Comparison of ENCODE assay signal across 9 cellular contexts in the genomic region with DNA sequence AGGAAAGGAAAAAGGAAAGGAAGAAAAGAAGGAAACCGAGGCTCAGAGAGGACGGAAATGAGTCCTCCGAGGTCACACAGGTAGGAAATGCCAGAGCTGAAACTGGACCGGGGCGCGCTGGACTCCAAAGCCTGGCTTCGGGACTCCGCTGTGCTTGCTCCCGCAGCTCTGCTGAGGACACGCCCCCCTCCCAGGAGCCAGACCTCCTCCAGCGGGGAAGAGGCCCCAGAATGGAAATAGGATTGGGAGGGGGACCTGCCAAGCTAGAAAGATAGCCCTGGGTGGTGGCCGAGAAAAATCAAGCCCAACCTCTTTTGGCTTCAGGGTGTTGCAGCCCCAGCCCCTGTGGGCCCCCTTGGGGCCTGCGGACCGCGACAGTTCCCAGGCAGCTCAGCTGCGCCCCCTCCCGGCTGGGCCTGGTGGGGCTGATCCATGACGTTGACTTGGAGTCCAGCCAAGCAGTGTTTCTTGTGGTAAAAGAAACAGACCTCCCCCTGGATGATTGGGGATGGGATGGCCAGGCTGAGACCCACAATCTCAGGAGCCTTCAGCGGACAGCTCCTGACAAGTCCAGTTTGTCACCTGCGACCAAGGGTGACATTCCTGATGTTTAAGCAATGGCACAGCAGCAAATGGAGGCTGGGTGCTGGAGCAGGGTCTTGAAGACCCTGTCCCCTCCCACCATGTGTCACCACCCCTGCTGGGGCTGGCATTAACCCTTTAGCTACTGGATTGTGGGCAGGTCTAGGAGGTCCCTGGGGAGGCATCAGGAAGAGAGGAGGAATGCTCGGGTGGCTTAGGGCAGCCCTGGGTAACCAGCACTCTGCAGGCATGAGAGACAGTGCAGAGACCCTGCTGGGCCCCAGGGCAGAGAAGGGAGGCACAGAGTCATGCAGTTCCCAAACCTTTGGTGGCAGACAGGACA. TPM values are rescaled to one million over a fixed set of nuclear protein-coding genes. Genes with fewer than 3 reads are reported as not detected.
DNase-seq lines count a peak whose midpoint lies in the region; ATAC-seq, FAIRE-seq and TF ChIP-seq lines count a peak whose summit lies in the region.
"Had no signal": no experiment of that assay in that cellular context is flagged by ENCODE, and none has a peak within 500 bp of the region (broad histone marks: within the 10 kb centered on the region; RNA-seq: fewer than 3 reads in every experiment).

No MANE protein-coding gene starts in this region.

- no peak for FAIRE-seq in GM19239 (lab: Jason Lieb, UNC)

- no peak for TF ChIP-seq POLR2A in stomach (IDR thresholded peaks at IDR 0.05)

- no peak overlapping the region for H3K27ac Mint-ChIP-seq in activated CD4-positive, alpha-beta T cell treated with anti-CD3 and anti-CD28 coated beads, Interleukin-2, amount 10 ng/mL, durations not matched to agents 7 days and 5 days

- no peaks in the 10 kb centered on the region for H3K4me1 Mint-ChIP-seq in activated CD4-positive, alpha-beta T cell treated with anti-CD3 and anti-CD28 coated beads, Interleukin-2, amount 10 ng/mL, durations not matched to agents 7 days and 5 days

- H3K4me3 ChIP-seq in mesodermal cell (ENCODE audit: extremely low read depth, insufficient read depth, low read length, poor library complexity, severe bottlenecking) (no peak overlapping the region), stomach (peak overlapping the region in 3 of 4 donors; percentile 9 to 34 (median 26))
- H3K4me3 ChIP-seq: skin epidermis had no signal

- H3K27ac ChIP-seq in mesodermal cell (ENCODE audit: low read depth, low read length, severe bottlenecking) (peak overlapping the region; percentile 54), stomach (peak overlapping the region; percentile 11 to 83 (median 75))

- H3K4me3 Mint-ChIP-seq in activated CD4-positive, alpha-beta T cell treated with anti-CD3 and anti-CD28 coated beads, Interleukin-2, amount 10 ng/mL, durations not matched to agents 7 days and 5 days, result no peak overlapping the region

- H3K36me3 ChIP-seq in mesodermal cell (ENCODE audit: control insufficient read depth, insufficient read depth, low read length), result no peaks in the 10 kb centered on the region
- H3K36me3 ChIP-seq in stomach, result no peaks in the 10 kb centered on the region

- peak; percentile 79 for DNase-seq in AG08396 (ENCODE audit: low spot score)
- peak; percentile 72 for DNase-seq in GM19239 (ENCODE audit: insufficient read length, low spot score)
- peak; percentile 74 for DNase-seq in NCI-H510A (lab: John Stamatoyannopoulos, UW)
- DNase-seq in activated CD4-positive, alpha-beta T cell treated with anti-CD3 and anti-CD28 coated beads, Interleukin-2, amount 10 ng/mL, durations not matched to agents 7 days and 5 days, result peak; percentile 54
- DNase-seq in effector CD4-positive, alpha-beta T cell, result peak; percentile 24
- DNase-seq in stomach, result peak; percentile 81

- H3K27me3 ChIP-seq in stomach, result no peaks in the 10 kb centered on the region

- POLR2A ChIA-PET in activated CD4-positive, alpha-beta T cell treated with anti-CD3 and anti-CD28 coated beads, Interleukin-2, amount 10 ng/mL, durations not matched to agents 7 days and 5 days (lab: Charles Lee), result no interaction called here

- no peak for TF ChIP-seq EP300 in stomach (IDR thresholded peaks at IDR 0.05)

- intact Hi-C loops in stomach (cut with DNase I; ENCODE audit: low total_unique reads), result no loop called here

- no peaks in the 10 kb centered on the region for H3K9me3 Mint-ChIP-seq in activated CD4-positive, alpha-beta T cell treated with anti-CD3 and anti-CD28 coated beads, Interleukin-2, amount 10 ng/mL, durations not matched to agents 7 days and 5 days

- no peaks in the 10 kb centered on the region for H3K27me3 Mint-ChIP-seq in activated CD4-positive, alpha-beta T cell treated with anti-CD3 and anti-CD28 coated beads, Interleukin-2, amount 10 ng/mL, durations not matched to agents 7 days and 5 days

- no peak for ATAC-seq in GM18511 (IDR thresholded peaks at IDR 0.05; ENCODE audit: unreplicated experiment)

- H3K36me3 Mint-ChIP-seq in activated CD4-positive, alpha-beta T cell treated with anti-CD3 and anti-CD28 coated beads, Interleukin-2, amount 10 ng/mL, durations not matched to agents 7 days and 5 days (ENCODE audit: low read depth), result no peaks in the 10 kb centered on the region

- H3K4me1 ChIP-seq in mesodermal cell (ENCODE audit: control insufficient read depth, insufficient read depth, low read length, poor library complexity, severe bottlenecking) (peaks cover 24% of the 10 kb centered on the region), stomach (peaks cover 16 to 39% (median 25%) of the 10 kb centered on the region in 4 donors)

- H3K9me3 ChIP-seq in mesodermal cell (ENCODE audit: control insufficient read depth, low read length), result no peaks in the 10 kb centered on the region
- no peaks in the 10 kb centered on the region for H3K9me3 ChIP-seq in stomach

- CTCF ChIA-PET in activated CD4-positive, alpha-beta T cell treated with anti-CD3 and anti-CD28 coated beads, Interleukin-2, amount 10 ng/mL, durations not matched to agents 7 days and 5 days (lab: Charles Lee), result interaction anchor here (0.5 to 3.0 kb wide), 7 partner anchors 10 to 639 kb away, joined by 3 to 18 read pairs (median 3); no protein-coding TSS in a partner anchor

- WGBS in mesodermal cell (ENCODE audit: insufficient coverage in 2 of 2), 2 experiments, result 37 to 41% methylated on average over 17 of the region's 21 CpGs
- WGBS in stomach, 5 donors, result 16 to 25% (median 20%) methylated on average over 19 to 21 of the region's 21 CpGs

- peak in 5 of 7 experiments; percentile 84 to 95 (median 87) for TF ChIP-seq CTCF in stomach (IDR thresholded peaks at IDR 0.05)

RNA-seq across cellular contexts. Expression of a gene that starts 55.4 kb away (rescaled TPM):
- not detected for total RNA-seq in activated CD4-positive, alpha-beta T cell treated with anti-CD3 and anti-CD28 coated beads, Interleukin-2, amount 10 ng/mL, durations not matched to agents 7 days and 5 days
- 9.4 TPM for polyA plus RNA-seq in mesodermal cell (2013, experiment 1 of 2)
- 10.0 TPM for polyA plus RNA-seq in mesodermal cell (2013, experiment 2 of 2)
- total RNA-seq in stomach, result 10 to 100 TPM in 3 of 5 donors, 1 to 10 TPM in 2; 8.1 to 61.1 (median 13.4) TPM
- polyA plus RNA-seq in stomach, result 1 to 10 TPM; 4.4 to 5.9 (median 5.8) TPM

Comparison
In these comparisons a context has a peak if more than half of its experiments do, and no peak if none do; other contexts are left out.
1. DNase-seq: peak in every context shown above with its lines; median percentile 81 in stomach; 79 in AG08396; 74 in NCI-H510A; 72 in GM19239; 54 in activated CD4-positive, alpha-beta T cell treated with anti-CD3 and anti-CD28 coated beads, Interleukin-2, amount 10 ng/mL, durations not matched to agents 7 days and 5 days; 24 in effector CD4-positive, alpha-beta T cell.
2. RNA of a gene that starts 55.4 kb away (total RNA-seq): 8.1 to 61.1 TPM in stomach; not detected in activated CD4-positive, alpha-beta T cell treated with anti-CD3 and anti-CD28 coated beads, Interleukin-2, amount 10 ng/mL, durations not matched to agents 7 days and 5 days; every median in the first group is over 4 times any median in the second.